In genomic region chr6:56343295-56343694, GRCh38 we compare ENCODE assay signal across 2 cellular contexts.
TF ChIP-seq lines count a peak whose summit lies in the region.

No MANE protein-coding gene starts in this region.

TF ChIP-seq in GM23338, 12 proteins besides CTCF, POLR2A, EP300 and RAD21:
- TF ChIP-seq ETS1 (IDR thresholded peaks at IDR 0.05) (no peak), POLR2AphosphoS5 (IDR thresholded peaks at IDR 0.05; ENCODE audit: low read depth) (no peak), ZNF462 (CRISPR knock-in tag; IDR thresholded peaks at IDR 0.05) (no peak), REST (IDR thresholded peaks at IDR 0.05; ENCODE audit: unreplicated experiment) (no peak), CREB1 (CRISPR knock-in tag; IDR thresholded peaks at IDR 0.05; ENCODE audit: low read depth) (no peak), NANOG (IDR thresholded peaks at IDR 0.05; ENCODE audit: borderline replicate concordance) (no peak), ZNF331 (CRISPR knock-in tag; IDR thresholded peaks at IDR 0.05; ENCODE audit: low read depth) (no peak), JUNB (IDR thresholded peaks at IDR 0.05; ENCODE audit: unreplicated experiment) (no peak), STAT1 (IDR thresholded peaks at IDR 0.05; ENCODE audit: unreplicated experiment) (no peak), EZH2 (IDR thresholded peaks at IDR 0.05; ENCODE audit: low read depth, unreplicated experiment) (no peak), EZH2phosphoT487 (IDR thresholded peaks at IDR 0.05; ENCODE audit: unreplicated experiment) (no peak)

TF ChIP-seq in H1, 55 proteins besides CTCF, POLR2A, EP300 and RAD21 (continued from another document):
- TF ChIP-seq GABPA (IDR thresholded peaks at IDR 0.05; ENCODE audit: borderline replicate concordance, insufficient read depth, low read length) (no peak), KDM5A (IDR thresholded peaks at IDR 0.05; ENCODE audit: low read length) (no peak), RBBP5 (IDR thresholded peaks at IDR 0.05; ENCODE audit: borderline replicate concordance, low read depth, low read length) (no peak), TEAD4 (IDR thresholded peaks at IDR 0.05; ENCODE audit: low read depth, low read length) (no peak), TAF7 (optimal IDR thresholded peaks at IDR 0.05; ENCODE audit: borderline replicate concordance, low read depth, low read length) (no peak), ATF3 (IDR thresholded peaks at IDR 0.05; ENCODE audit: insufficient read depth, low read depth, low read length) (no peak), EGR1 (IDR thresholded peaks at IDR 0.05; ENCODE audit: borderline replicate concordance, low read depth, low read length) (no peak), E2F6 (IDR thresholded peaks at IDR 0.05) (no peak)
